ENCODE assay signal across 21 cellular contexts in genomic region chr2:228559774-228560415, GRCh38.
DNase-seq lines count a peak whose midpoint lies in the region; ATAC-seq, FAIRE-seq and TF ChIP-seq lines count a peak whose summit lies in the region.
"Had no signal": no experiment of that assay in that cellular context is flagged by ENCODE, and none has a peak within 500 bp of the region (broad histone marks: within the 10 kb centered on the region; RNA-seq: fewer than 3 reads in every experiment).

No MANE protein-coding gene starts in this region.

- DNase-seq in GM12878 (ENCODE audit: low read depth, low spot score) = no peak
- DNase-seq in hepatic stellate cell (ENCODE audit: low spot score) = no peak
- no peak for DNase-seq in vagina (ENCODE audit: extremely low spot score in 2 of 2)
- no peak for DNase-seq in stimulated activated CD8-positive, alpha-beta memory T cell treated with anti-CD3 and anti-CD28 coated beads, Interleukin-4, amount 100 ng/mL, for 48 hours
- DNase-seq: DMS53; GDM1; KBM-7; NCI-H1092 treated with DMSO at 0.1 percent for 48 hours; NCI-H1436 treated with DMSO at 0.1 percent for 48 hours; NCI-H1930; NCI-H226; NCI-H510A treated with DMSO at 0.1 percent for 48 hours; NCI-H748 treated with DMSO at 0.1 percent for 48 hours; NK-92 treated with Interleukin-12 subunit alpha and Interleukin-12 subunit beta, amount 100 ng/mL, for 24 hours had no signal

- H3K9me3 ChIP-seq in GM12878 (replicated peaks; ENCODE audit: control insufficient read depth, insufficient read depth, low read length) (no peaks in the 10 kb centered on the region), vagina (no peaks in the 10 kb centered on the region)
- H3K9me3 ChIP-seq: A549 had no signal

- ATAC-seq in GM18867 (IDR thresholded peaks at IDR 0.05; ENCODE audit: unreplicated experiment) (peak; percentile 60), HG02763 (IDR thresholded peaks at IDR 0.05; ENCODE audit: unreplicated experiment) (peak; percentile 80), HG03460 (IDR thresholded peaks at IDR 0.05; ENCODE audit: unreplicated experiment) (peak; percentile 87), GM12878 (peak; percentile 58)
- ATAC-seq: A549, Panc1, SK-N-SH treated with all-trans-retinoic acid at 6 μM for 48 hours had no signal

- no peak overlapping the region for H3K4me3 ChIP-seq in GM12878
- H3K4me3 ChIP-seq in vagina = no peak overlapping the region
- H3K4me3 ChIP-seq: A549 had no signal

- FAIRE-seq in GM12878 (lab: Jason Lieb, UNC) = no peak
- FAIRE-seq: A549 had no signal

- no peaks in the 10 kb centered on the region for H3K4me1 ChIP-seq in GM12878 (ENCODE audit: control insufficient read depth, insufficient read depth, low read length)
- H3K4me1 ChIP-seq in vagina = no peaks in the 10 kb centered on the region
- H3K4me1 ChIP-seq: A549 had no signal

- POLR2A ChIA-PET in GM12878 (lab: Charles Lee) = no interaction called here

- H3K4me2 ChIP-seq in GM12878 (ENCODE audit: control insufficient read depth, insufficient read depth) = no peak overlapping the region
- H3K4me2 ChIP-seq: A549 had no signal

- intact Hi-C loops in GM12878 (cut with micrococcal nuclease; ENCODE audit: unreplicated experiment) (no loop called here), vagina (cut with DNase I) (no loop called here)

- no peaks in the 10 kb centered on the region for H3K27me3 ChIP-seq in GM12878 (replicated peaks in 1 of 2; ENCODE audit: control insufficient read depth in 2 of 2, insufficient read depth in 2 of 2, low read length in 1 of 2)
- no peaks in the 10 kb centered on the region for H3K27me3 ChIP-seq in vagina

- H3K36me3 ChIP-seq in GM12878 (ENCODE audit: control insufficient read depth in 2 of 2, insufficient read depth in 2 of 2, low read length in 1 of 2) (no peaks in the 10 kb centered on the region), vagina (no peaks in the 10 kb centered on the region)

- no peak overlapping the region for H2AFZ ChIP-seq in GM12878 (ENCODE audit: control insufficient read depth, low read depth, low read length)

- SMC1A ChIA-PET in GM12878 (lab: Charles Lee; ENCODE audit: uncharacterized antibody, unreplicated experiment) = interaction anchor here (0.6 to 1.6 kb wide), 4 partner anchors 9 to 1196 kb away, joined by 3 to 7 read pairs (median 4); no protein-coding TSS in a partner anchor

- in situ Hi-C loops in GM12878 (cut with MboI) = no loop called here

- CTCF ChIA-PET in GM12878 (lab: Yijun Ruan, JAX) = interaction anchor here (0.6 to 1.4 kb wide), 3 partner anchors 30 to 101 kb away, joined by 3 to 5 read pairs (median 3); no protein-coding TSS in a partner anchor

- no peak for TF ChIP-seq EP300 in GM12878 (IDR thresholded peaks at IDR 0.05; ENCODE audit: borderline replicate concordance in 1 of 2, control insufficient read depth in 1 of 2, low read depth in 2 of 2, low read length in 2 of 2)

- no peak for TF ChIP-seq RAD21 in GM12878 (IDR thresholded peaks at IDR 0.05; ENCODE audit: insufficient read depth, low read depth, low read length)

- no peak for TF ChIP-seq CTCF in GM12878 (IDR thresholded peaks at IDR 0.05 in 2 of 3, conservative IDR thresholded peaks at IDR 0.05 in 1 of 3; ENCODE audit: control insufficient read depth in 2 of 3, extremely low read depth in 1 of 3, insufficient read depth in 1 of 3, low read depth in 3 of 3, low read length in 3 of 3)
- no peak for TF ChIP-seq CTCF in vagina (IDR thresholded peaks at IDR 0.05)

- no peaks in the 10 kb centered on the region for H4K20me1 ChIP-seq in GM12878 (ENCODE audit: control insufficient read depth, insufficient read depth)

- TF ChIP-seq POLR2A in GM12878 (IDR thresholded peaks at IDR 0.05; ENCODE audit: low read depth, low read length) = no peak
- TF ChIP-seq POLR2A in vagina (IDR thresholded peaks at IDR 0.05) = no peak

- BruUV-seq in GM12878 (replicated peaks; lab: Mats Ljungman, UMichigan) = no TSS peak

- no peak overlapping the region for H3K9ac ChIP-seq in GM12878 (ENCODE audit: control insufficient read depth, insufficient read depth, low read length)

- H3K79me2 ChIP-seq in GM12878 (ENCODE audit: control insufficient read depth, insufficient read depth, low read length) = no peaks in the 10 kb centered on the region

- 77% methylated on average over 3 of the region's 3 CpGs for WGBS in GM12878 (ENCODE audit: insufficient coverage, insufficient replicate concordance, low lambda C conversion rate, missing lambda C conversion rate)

- H3K27ac ChIP-seq in GM12878 (ENCODE audit: control insufficient read depth, insufficient read depth) = no peak overlapping the region
- no peak overlapping the region for H3K27ac ChIP-seq in vagina
- H3K27ac ChIP-seq: A549, HL-60 had no signal

- RAD21 ChIA-PET in GM12878 (lab: Charles Lee; ENCODE audit: unreplicated experiment) = no interaction called here

TF ChIP-seq in GM12878, 131 proteins besides CTCF, POLR2A, EP300 and RAD21:
- TF ChIP-seq MTA2 (IDR thresholded peaks at IDR 0.05; ENCODE audit: low read depth) = peak; percentile 34; the same call in 1 of the 2 replicates
- TF ChIP-seq EED (IDR thresholded peaks at IDR 0.05; ENCODE audit: low read depth) = no peak
